In the genomic region with DNA sequence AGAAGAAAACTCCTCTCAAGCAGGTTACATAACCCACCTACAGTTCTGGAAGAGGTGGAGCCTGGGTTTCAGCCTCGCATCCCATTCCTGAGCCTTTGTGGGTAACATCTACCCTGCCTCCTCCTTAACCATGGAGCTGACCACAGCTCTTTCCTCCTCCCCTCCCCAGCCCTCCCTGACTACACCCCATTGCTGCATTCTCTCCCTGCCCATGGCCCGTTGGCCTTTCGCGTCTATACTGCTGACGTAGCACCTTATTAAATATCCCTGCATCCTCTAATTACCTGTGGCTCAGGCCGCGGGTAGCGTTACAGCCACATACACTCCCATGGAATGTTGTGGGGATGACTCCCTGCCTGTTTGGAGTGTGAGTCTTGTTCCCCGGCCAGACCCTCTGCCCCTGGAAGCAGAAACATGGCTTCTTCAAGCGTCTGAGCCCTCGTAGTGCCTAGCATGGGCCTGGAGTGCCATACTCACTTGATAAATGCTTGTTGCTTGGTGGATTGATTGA, we compare ENCODE assay signal across 15 cellular contexts.
DNase-seq lines count a peak whose midpoint lies in the region; ATAC-seq, FAIRE-seq and TF ChIP-seq lines count a peak whose summit lies in the region.
"Had no signal": no experiment of that assay in that cellular context is flagged by ENCODE, and none has a peak within 500 bp of the region (broad histone marks: within the 10 kb centered on the region; RNA-seq: fewer than 3 reads in every experiment).

No MANE protein-coding gene starts in this region.

- TF ChIP-seq POLR2A in HepG2 (IDR thresholded peaks at IDR 0.05; ENCODE audit: insufficient read depth in 1 of 2, low read depth in 2 of 2, low read length in 2 of 2) (no peak), right lobe of liver (IDR thresholded peaks at IDR 0.05) (no peak)

- peak overlapping the region; percentile 1 to 63 (median 14) for H3K4me3 ChIP-seq in HepG2 (replicated peaks in 1 of 3; ENCODE audit: insufficient read depth in 1 of 3, low read depth in 2 of 3, low read length in 3 of 3)
- H3K4me3 ChIP-seq in right lobe of liver, result no peak overlapping the region
- H3K4me3 ChIP-seq in astrocyte (ENCODE audit: insufficient read depth, low read depth, low read length), result no peak overlapping the region
- peak overlapping the region in 2 of 3 experiments; percentile 8 to 59 for H3K4me3 ChIP-seq in keratinocyte (ENCODE audit: control insufficient read depth in 2 of 3, extremely low read depth in 1 of 3, insufficient read depth in 2 of 3, low read depth in 1 of 3, low read length in 3 of 3)
- H3K4me3 ChIP-seq: SK-N-MC had no signal

- H3K4me1 ChIP-seq in HepG2 (ENCODE audit: insufficient read depth, low read length) (peaks cover 59% of the 10 kb centered on the region), right lobe of liver (peaks cover 0 to 28% (median 6%) of the 10 kb centered on the region in 4 donors), astrocyte (ENCODE audit: insufficient read depth, low read length) (peaks cover 31% of the 10 kb centered on the region), keratinocyte (ENCODE audit: control insufficient read depth, extremely low read depth, insufficient read depth, low read length) (peaks cover 54% of the 10 kb centered on the region)

- peak overlapping the region; percentile 45; the same call in 1 of the 2 replicates for H3K9ac ChIP-seq in HepG2 (ENCODE audit: insufficient read depth, low read depth, low read length)
- H3K9ac ChIP-seq in astrocyte (ENCODE audit: low read length), result no peak overlapping the region
- H3K9ac ChIP-seq in keratinocyte (ENCODE audit: control insufficient read depth, extremely low read depth, insufficient read depth, low read length), result peak overlapping the region; percentile 60

- DNase-seq in HepG2 (ENCODE audit: low spot score) (no peak), right lobe of liver (no peak), astrocyte (ENCODE audit: low read depth) (peak; percentile 85), keratinocyte (ENCODE audit: low read depth, low spot score) (peak; percentile 86), urothelium cell line (ENCODE audit: low spot score) (peak; percentile 62), COLO668 (lab: John Stamatoyannopoulos, UW; ENCODE audit: unreplicated experiment) (no peak)
- DNase-seq: activated gamma-delta T cell, dermis blood vessel endothelial cell, GOT3, hippocampal formation, NCI-H69 had no signal

- intact Hi-C loops in HepG2 (cut with micrococcal nuclease; ENCODE audit: unreplicated experiment) (no loop called here), right lobe of liver (cut with DNase I) (no loop called here)

- H3K9me1 ChIP-seq in keratinocyte (ENCODE audit: control insufficient read depth, extremely low read depth, insufficient read depth, low read length), result peaks cover 4% of the 10 kb centered on the region

- CTCF ChIA-PET in HepG2 (lab: Yijun Ruan, JAX; ENCODE audit: low intra/inter-chr PET ratio, low total read pairs), result no interaction called here

- 29% methylated on average over 11 of the region's 11 CpGs for WGBS in HepG2 (ENCODE audit: low lambda C conversion rate)
- 78% methylated on average over 8 of the region's 11 CpGs for WGBS in right lobe of liver (ENCODE audit: insufficient coverage, low coverage, low lambda C conversion rate, missing lambda C conversion rate)

- H3K79me2 ChIP-seq in HepG2 (ENCODE audit: insufficient read depth, low read length) (no peaks in the 10 kb centered on the region), astrocyte (ENCODE audit: insufficient read depth, low read length) (no peaks in the 10 kb centered on the region), keratinocyte (ENCODE audit: control insufficient read depth, insufficient read depth, low read length) (peaks cover 37% of the 10 kb centered on the region)

- H3K27ac ChIP-seq in HepG2 (ENCODE audit: extremely low read length, insufficient read depth, low read length), result peak overlapping the region; percentile 51
- H3K27ac ChIP-seq in right lobe of liver, result no peak overlapping the region
- H3K27ac ChIP-seq in astrocyte (ENCODE audit: low read depth, low read length), result peak overlapping the region; percentile 75
- peak overlapping the region; percentile 75 for H3K27ac ChIP-seq in keratinocyte (ENCODE audit: control insufficient read depth, insufficient read depth, low read length)
- H3K27ac ChIP-seq: SK-N-MC had no signal

- no peak for FAIRE-seq in HepG2 (lab: Jason Lieb, UNC)
- FAIRE-seq in astrocyte (lab: Jason Lieb, UNC), result no peak
- peak; percentile 95 for FAIRE-seq in keratinocyte (lab: Jason Lieb, UNC)
- FAIRE-seq in urothelium cell line (lab: Jason Lieb, UNC), result peak; percentile 83
- FAIRE-seq: A204.1 had no signal

- TF ChIP-seq EP300 in HepG2 (IDR thresholded peaks at IDR 0.05; ENCODE audit: low read depth in 2 of 2, low read length in 2 of 2) (no peak), HepG2 (CRISPR knock-in tag; IDR thresholded peaks at IDR 0.05; ENCODE audit: borderline replicate concordance) (no peak)

- POLR2A ChIA-PET in HepG2 (lab: Yijun Ruan, JAX), result interaction anchor here (0.9 to 2.6 kb wide), 4 partner anchors 35 to 94 kb away, joined by 3 to 9 read pairs (median 8); no protein-coding TSS in a partner anchor

- peak overlapping the region; percentile 90 for H3K27ac Mint-ChIP-seq in astrocyte (ENCODE audit: unreplicated experiment)

- no peak overlapping the region for H3K4me3 Mint-ChIP-seq in astrocyte (ENCODE audit: unreplicated experiment)

- H3K9me3 ChIP-seq in HepG2 (ENCODE audit: low read length) (no peaks in the 10 kb centered on the region), right lobe of liver (no peaks in the 10 kb centered on the region), astrocyte (ENCODE audit: insufficient read depth, low read depth, low read length) (no peaks in the 10 kb centered on the region), keratinocyte (ENCODE audit: control insufficient read depth, low read depth, low read length) (no peaks in the 10 kb centered on the region)

- H4K20me1 ChIP-seq in HepG2 (ENCODE audit: insufficient read depth, low read length), result no peaks in the 10 kb centered on the region
- no peaks in the 10 kb centered on the region for H4K20me1 ChIP-seq in astrocyte (ENCODE audit: insufficient read depth, low read length)
- no peaks in the 10 kb centered on the region for H4K20me1 ChIP-seq in keratinocyte (ENCODE audit: control insufficient read depth, extremely low read depth, insufficient read depth, low read length)

- H3K36me3 ChIP-seq in HepG2 (replicated peaks in 1 of 2; ENCODE audit: control insufficient read depth in 1 of 2, insufficient read depth in 2 of 2, low read length in 2 of 2) (no peaks in the 10 kb centered on the region), right lobe of liver (no peaks in the 10 kb centered on the region), astrocyte (ENCODE audit: insufficient read depth, low read length) (no peaks in the 10 kb centered on the region), keratinocyte (ENCODE audit: control insufficient read depth in 2 of 2, extremely low read depth in 1 of 2, insufficient read depth in 2 of 2, low read length in 2 of 2) (no peaks in the 10 kb centered on the region)

- H3K4me1 Mint-ChIP-seq in astrocyte (ENCODE audit: low read depth, unreplicated experiment), result peaks cover 47% of the 10 kb centered on the region

- TF ChIP-seq RAD21 in HepG2 (CRISPR knock-in tag; IDR thresholded peaks at IDR 0.05), result no peak

- H3K36me3 Mint-ChIP-seq in astrocyte (ENCODE audit: low read depth, unreplicated experiment), result peaks cover 3% of the 10 kb centered on the region

- H3K9me3 Mint-ChIP-seq in astrocyte (ENCODE audit: unreplicated experiment), result no peaks in the 10 kb centered on the region

- peak; percentile 7; the same call in 2 of the 3 replicates for ATAC-seq in HepG2
- ATAC-seq in right lobe of liver, result no peak
- no peak for ATAC-seq in GM18498 (IDR thresholded peaks at IDR 0.05; ENCODE audit: unreplicated experiment)
- no peak for ATAC-seq in GM18909 (IDR thresholded peaks at IDR 0.05; ENCODE audit: poor library complexity, unreplicated experiment)

- peak overlapping the region; percentile 82 for H3K4me2 ChIP-seq in HepG2 (ENCODE audit: low read depth, low read length)
- peak overlapping the region; percentile 74 for H3K4me2 ChIP-seq in astrocyte (ENCODE audit: low read length)
- H3K4me2 ChIP-seq in keratinocyte (ENCODE audit: control insufficient read depth, extremely low read depth, insufficient read depth, low read depth, low read length), result peak overlapping the region; percentile 94

- H3K27me3 Mint-ChIP-seq in astrocyte (ENCODE audit: low read depth, unreplicated experiment), result no peaks in the 10 kb centered on the region

- dilution Hi-C loops in keratinocyte (cut with MboI; ENCODE audit: extremely low pct_ligation_motif_present, low sequenced_read_pairs), result no loop called here

- H2AFZ ChIP-seq in HepG2 (ENCODE audit: low read length), result no peak overlapping the region
- no peak overlapping the region for H2AFZ ChIP-seq in astrocyte (ENCODE audit: low read depth, low read length)
- H2AFZ ChIP-seq in keratinocyte (ENCODE audit: control insufficient read depth, low read length), result no peak overlapping the region

- in situ Hi-C loops in HepG2 (cut with HindIII; ENCODE audit: extremely low pct_ligation_motif_present, low pct_unique_long_range_greater_than_20kb), result no loop called here

- H3K27me3 ChIP-seq in HepG2 (ENCODE audit: control insufficient read depth in 1 of 2, insufficient read depth in 2 of 2, low read length in 2 of 2) (no peaks in the 10 kb centered on the region), right lobe of liver (no peaks in the 10 kb centered on the region), astrocyte (ENCODE audit: insufficient read depth, low read length) (no peaks in the 10 kb centered on the region), keratinocyte (ENCODE audit: control insufficient read depth, extremely low read depth, insufficient read depth, low read length) (no peaks in the 10 kb centered on the region)

- TF ChIP-seq CTCF in HepG2 (CRISPR knock-in tag; IDR thresholded peaks at IDR 0.05), result no peak
- TF ChIP-seq CTCF in right lobe of liver (IDR thresholded peaks at IDR 0.05), result no peak
- no peak for TF ChIP-seq CTCF in astrocyte (IDR thresholded peaks at IDR 0.05; ENCODE audit: insufficient read depth, low read depth, low read length)
- TF ChIP-seq CTCF in keratinocyte (optimal IDR thresholded peaks at IDR 0.05 in 1 of 3, IDR thresholded peaks at IDR 0.05 in 1 of 3, conservative IDR thresholded peaks at IDR 0.05 in 1 of 3; ENCODE audit: extremely low read depth in 1 of 3, insufficient read depth in 2 of 3, low read length in 3 of 3), result no peak

- BruUV-seq in HepG2 (replicated peaks; lab: Mats Ljungman, UMichigan), result no TSS peak

TF ChIP-seq in HepG2, 621 proteins besides CTCF, POLR2A, EP300 and RAD21 (continues in another document):
- TF ChIP-seq ZSCAN12 (CRISPR knock-in tag; IDR thresholded peaks at IDR 0.05) (no peak), TEAD2 (CRISPR knock-in tag; IDR thresholded peaks at IDR 0.05) (no peak), TCF12 (IDR thresholded peaks at IDR 0.05) (no peak), TCF12 (CRISPR knock-in tag; IDR thresholded peaks at IDR 0.05) (no peak), MED8 (CRISPR knock-in tag; IDR thresholded peaks at IDR 0.05; ENCODE audit: insufficient replicate concordance) (no peak), RXRA (CRISPR knock-in tag; IDR thresholded peaks at IDR 0.05) (0 out of 2 replicates have a peak, but pooled peaks have one; percentile 7), MAFF (IDR thresholded peaks at IDR 0.05; ENCODE audit: low read depth, low read length) (peak; percentile 78), ZBTB38 (CRISPR knock-in tag; IDR thresholded peaks at IDR 0.05) (peak; percentile 59; the same call in 1 of the 2 replicates)

Comparison
In these comparisons a context has a peak if more than half of its experiments do, and no peak if none do; other contexts are left out.
1. H3K27ac ChIP-seq: peak in HepG2 (single experiment), astrocyte (single experiment) and keratinocyte (single experiment); none in right lobe of liver (0 of 3).
2. H3K4me3 ChIP-seq: peak in HepG2 (3 of 3) and keratinocyte (2 of 3); none in right lobe of liver (0 of 3) and astrocyte (single experiment).
3. DNase-seq: peak in astrocyte (single experiment), keratinocyte (single experiment) and urothelium cell line (single experiment); none in HepG2 (single experiment), right lobe of liver (0 of 3) and COLO668 (single experiment).
4. Peak in every context shown above with its lines, with median percentiles within 50 percentile points of each other: H3K4me2 ChIP-seq.